ENCODE assay signal across 8 cellular contexts in genomic region chr6:36129889-36130671, GRCh38. TPM values are rescaled to one million over a fixed set of nuclear protein-coding genes. Genes with fewer than 3 reads are reported as not detected.
DNase-seq lines count a peak whose midpoint lies in the region; ATAC-seq, FAIRE-seq and TF ChIP-seq lines count a peak whose summit lies in the region.

Gene MAPK13, plus strand, starts transcription at chr6:36130513. Its CDS starts 70 bp downstream, at chr6:36130583.

- no peak within 1 kb of the TSS for H3K14ac ChIP-seq in H1 (ENCODE audit: insufficient read length)

- peak within 1 kb of the TSS; percentile 44 for H3K4ac ChIP-seq in H1 (replicated peaks; ENCODE audit: insufficient read length, low read depth, low read length)

- H3K4me2 ChIP-seq in H1 (ENCODE audit: insufficient read depth in 1 of 2, low read depth in 2 of 2, low read length in 2 of 2): peak within 1 kb of the TSS; percentile 86 to 89

- H2AK5ac ChIP-seq in H1 (ENCODE audit: low read depth, low read length): no peak within 1 kb of the TSS

- peak within 1 kb of the TSS; percentile 81; the same call in 1 of the 2 replicates for H2BK5ac ChIP-seq in H1 (ENCODE audit: low read depth, low read length)

- H3K27ac ChIP-seq in heart right ventricle (peak within 1 kb of the TSS in 2 of 10 donors; percentile 1 to 90), H1 (ENCODE audit: low read depth, low read length) (peak within 1 kb of the TSS; percentile 30; the same call in 1 of the 2 replicates), aorta (ENCODE audit: low read depth in 1 of 2, low read length in 2 of 2) (no peak within 1 kb of the TSS)
- peak within 1 kb of the TSS; percentile 87 for H3K27ac ChIP-seq in naive thymus-derived CD4-positive, alpha-beta T cell (ENCODE audit: low read depth, low read length)

- WGBS in heart right ventricle, 2 donors: 6 to 7% methylated on average over 53 to 61 of the region's 61 CpGs
- WGBS in H1 (ENCODE audit: extremely low coverage in 1 of 2, insufficient coverage in 1 of 2, insufficient read length in 1 of 2, insufficient replicate concordance in 2 of 2, low coverage in 1 of 2, low lambda C conversion rate in 2 of 2, missing lambda C conversion rate in 1 of 2), 2 experiments: 7% methylated on average over 33 of the region's 61 CpGs; no CpG with 5 or more reads in 1 of the 2 experiments
- WGBS in aorta, 2 donors: 5 to 6% methylated on average over 33 to 61 of the region's 61 CpGs

- H2BK120ac ChIP-seq in H1 (replicated peaks; ENCODE audit: low read depth, low read length): peak within 1 kb of the TSS; percentile 74

- DNase-seq in heart right ventricle: no peak
- no peak for DNase-seq in left ventricle myocardium superior
- DNase-seq in T-helper 22 cell (ENCODE audit: low read depth): peak; percentile 11
- DNase-seq in H1 (ENCODE audit: low read depth in 1 of 2, low spot score in 2 of 2): peak in 1 of 2 experiments; percentile 70
- DNase-seq in naive thymus-derived CD4-positive, alpha-beta T cell: peak in 6 of 9 donors; percentile 32 to 52 (median 40)
- no peak for DNase-seq in aorta
- no peak for DNase-seq in hippocampal formation (lab: John Stamatoyannopoulos, UW)
- DNase-seq in T-helper 9 cell: no peak

- H3K27me3 ChIP-seq in heart right ventricle (peaks cover 0 to 37% (median 24%) of the 10 kb centered on the region in 7 donors), H1 (replicated peaks in 1 of 4; ENCODE audit: control insufficient read depth in 3 of 4, extremely low read depth in 1 of 4, insufficient read depth in 3 of 4, low read length in 3 of 4) (peaks cover 0 to 10% (median 3%) of the 10 kb centered on the region in 4 experiments; a peak in 4 of 7 replicates), aorta (ENCODE audit: control insufficient read depth in 1 of 2, insufficient read depth in 2 of 2, low read length in 1 of 2) (no peaks in the 10 kb centered on the region)
- no peaks in the 10 kb centered on the region for H3K27me3 ChIP-seq in naive thymus-derived CD4-positive, alpha-beta T cell (ENCODE audit: control insufficient read depth in 2 of 2, insufficient read depth in 2 of 2, low read length in 2 of 2)

- TF ChIP-seq CTCF in heart right ventricle (IDR thresholded peaks at IDR 0.05) (no peak), H1 (IDR thresholded peaks at IDR 0.05; ENCODE audit: control extremely low read depth in 1 of 3, insufficient read depth in 1 of 3, low read depth in 1 of 3, low read length in 3 of 3) (no peak)

- peak within 1 kb of the TSS; percentile 23 for H4K5ac ChIP-seq in H1 (ENCODE audit: insufficient read length, low read depth, low read length)

- H2BK12ac ChIP-seq in H1 (ENCODE audit: low read depth, low read length): peak within 1 kb of the TSS; percentile 92; the same call in 1 of the 2 replicates

- H3K18ac ChIP-seq in H1 (ENCODE audit: extremely low read depth, low read length): peak within 1 kb of the TSS; percentile 95

- H3K9me3 ChIP-seq in heart right ventricle (no peaks in the 10 kb centered on the region), H1 (ENCODE audit: insufficient read depth in 2 of 2, low read depth in 1 of 2, low read length in 1 of 2) (no peaks in the 10 kb centered on the region), aorta (ENCODE audit: control insufficient read depth, low read length) (no peaks in the 10 kb centered on the region)
- H3K9me3 ChIP-seq in naive thymus-derived CD4-positive, alpha-beta T cell (ENCODE audit: control insufficient read depth in 2 of 3, low read length in 3 of 3): no peaks in the 10 kb centered on the region

- peak within 1 kb of the TSS; percentile 85 to 93 (median 89) for H3K4me3 Mint-ChIP-seq in naive thymus-derived CD4-positive, alpha-beta T cell

- H3K23me2 ChIP-seq in H1 (ENCODE audit: low read depth, low read length): peaks cover 9% of the 10 kb centered on the region; the same call in 1 of the 2 replicates

- peaks cover 0 to 6% (median 0%) of the 10 kb centered on the region in 9 donors for H3K36me3 ChIP-seq in heart right ventricle
- no peaks in the 10 kb centered on the region for H3K36me3 ChIP-seq in H1 (ENCODE audit: control insufficient read depth in 2 of 4, insufficient read depth in 4 of 4, low read length in 3 of 4)
- peaks cover 0 to 20% (median 8%) of the 10 kb centered on the region in 3 experiments for H3K36me3 ChIP-seq in naive thymus-derived CD4-positive, alpha-beta T cell (ENCODE audit: control insufficient read depth in 2 of 3, insufficient read depth in 3 of 3, low read length in 3 of 3)
- no peaks in the 10 kb centered on the region for H3K36me3 ChIP-seq in aorta (ENCODE audit: control insufficient read depth in 1 of 2, insufficient read depth in 2 of 2, low read length in 1 of 2)

- no peaks in the 10 kb centered on the region for H3K79me2 ChIP-seq in H1 (ENCODE audit: control insufficient read depth in 1 of 2, insufficient read depth in 2 of 2, low read length in 2 of 2)

- no peak within 1 kb of the TSS for H3K23ac ChIP-seq in H1 (ENCODE audit: insufficient read length)

- peaks cover 41 to 69% (median 62%) of the 10 kb centered on the region in 7 donors for H3K4me1 Mint-ChIP-seq in naive thymus-derived CD4-positive, alpha-beta T cell

- no peak for TF ChIP-seq POLR2A in H1 (IDR thresholded peaks at IDR 0.05; ENCODE audit: control extremely low read depth in 1 of 2, low read depth in 2 of 2, low read length in 2 of 2)

- H3K27ac Mint-ChIP-seq in naive thymus-derived CD4-positive, alpha-beta T cell: peak within 1 kb of the TSS; percentile 87 to 96 (median 93)

- peak within 1 kb of the TSS; percentile 50 for H4K91ac ChIP-seq in H1 (replicated peaks; ENCODE audit: insufficient read length, low read length)

- POLR2A ChIA-PET in H1 (lab: Charles Lee; ENCODE audit: partially characterized antibody): interaction anchor here (0.7 to 1.8 kb wide), 4 partner anchors 9 to 67 kb away, joined by 3 to 10 read pairs (median 4); no protein-coding TSS in a partner anchor
- POLR2A ChIA-PET in naive thymus-derived CD4-positive, alpha-beta T cell (lab: Charles Lee): interaction anchor here (0.9 to 3.1 kb wide), 10 partner anchors 8 to 102 kb away, joined by 3 to 53 read pairs (median 9); partner anchors contain the start of genes BRPF3 and MAPK14

- H3K4me1 ChIP-seq in heart right ventricle: peaks cover 0 to 63% (median 14%) of the 10 kb centered on the region in 9 donors
- peaks cover 7 to 18% (median 15%) of the 10 kb centered on the region in 4 experiments for H3K4me1 ChIP-seq in H1 (replicated peaks in 1 of 4; ENCODE audit: control insufficient read depth in 3 of 4, insufficient read depth in 4 of 4, low read length in 3 of 4)
- peaks cover 30 to 37% of the 10 kb centered on the region in 2 donors for H3K4me1 ChIP-seq in naive thymus-derived CD4-positive, alpha-beta T cell (ENCODE audit: control insufficient read depth in 2 of 2, insufficient read depth in 2 of 2, low read length in 2 of 2)
- no peaks in the 10 kb centered on the region for H3K4me1 ChIP-seq in aorta (ENCODE audit: control insufficient read depth in 1 of 2, insufficient read depth in 2 of 2, low read length in 2 of 2)

- no peak for TF ChIP-seq RAD21 in H1 (IDR thresholded peaks at IDR 0.05 in 1 of 2, conservative IDR thresholded peaks at IDR 0.05 in 1 of 2; ENCODE audit: low read depth in 2 of 2, low read length in 2 of 2)

- peak in 2 of 8 donors; percentile 3 to 27 for ATAC-seq in heart right ventricle
- ATAC-seq in left ventricle myocardium superior: no peak
- ATAC-seq in naive thymus-derived CD4-positive, alpha-beta T cell: peak; percentile 39
- no peak for ATAC-seq in aorta (ENCODE audit: low FRiP score)

- no peaks in the 10 kb centered on the region for H3K27me3 Mint-ChIP-seq in naive thymus-derived CD4-positive, alpha-beta T cell

- no peak for FAIRE-seq in H1 (lab: Jason Lieb, UNC)

- H3K9ac ChIP-seq in H1 (replicated peaks in 1 of 4; ENCODE audit: extremely low read depth in 1 of 4, low read depth in 3 of 4, low read length in 3 of 4): peak within 1 kb of the TSS in 3 of 4 experiments; percentile 7 to 42 (median 25); a peak in 2 of 7 replicates

- CTCF ChIA-PET in H1 (lab: Charles Lee; ENCODE audit: partially characterized antibody): interaction anchor here (1.0 to 3.0 kb wide), 5 partner anchors 10 to 68 kb away, joined by 3 to 19 read pairs (median 5); no protein-coding TSS in a partner anchor
- CTCF ChIA-PET in naive thymus-derived CD4-positive, alpha-beta T cell (lab: Charles Lee): interaction anchor here (3.3 to 4.5 kb wide), 2 partner anchors 9 to 34 kb away, joined by 16 to 26 read pairs; no protein-coding TSS in a partner anchor

- peak within 1 kb of the TSS; percentile 10; the same call in 1 of the 2 replicates for H2BK15ac ChIP-seq in H1 (ENCODE audit: low read length)

- H4K8ac ChIP-seq in H1 (ENCODE audit: extremely low read depth, insufficient read depth, low read length): peak within 1 kb of the TSS; percentile 59; the same call in 1 of the 2 replicates

- H2AFZ ChIP-seq in H1 (ENCODE audit: low read length): peak within 1 kb of the TSS; percentile 86; the same call in 1 of the 2 replicates

- no peaks in the 10 kb centered on the region; the same call in 1 of the 2 replicates for H3K79me1 ChIP-seq in H1 (ENCODE audit: low read depth, low read length)

- H2BK20ac ChIP-seq in H1 (ENCODE audit: low read length): peak within 1 kb of the TSS; percentile 3; the same call in 1 of the 2 replicates

- intact Hi-C loops in heart right ventricle (cut with DNase I) (loop anchor here in 8 of 10 donors (5.0 to 10.0 kb wide), 4 partner anchors 65 to 235 kb away; partner anchors contain the start of gene BRPF3 (in 1 of the 8)), left ventricle myocardium superior (cut with micrococcal nuclease) (no loop called here), aorta (cut with DNase I) (loop anchor here in 1 of 2 donors (10.0 kb wide), 1 partner anchor 65 kb away; the partner anchor contains the start of gene BRPF3)
- intact Hi-C loops in naive thymus-derived CD4-positive, alpha-beta T cell (cut with micrococcal nuclease): loop anchor here in 1 of 2 donors (2.0 to 10.0 kb wide), 3 partner anchors 205 to 465 kb away; partner anchors contain the start of genes SRPK1 and SRSF3

- H3K36me3 Mint-ChIP-seq in naive thymus-derived CD4-positive, alpha-beta T cell: peaks cover 0 to 15% (median 11%) of the 10 kb centered on the region in 5 donors

- no peaks in the 10 kb centered on the region for H4K20me1 ChIP-seq in H1 (replicated peaks in 1 of 2; ENCODE audit: control insufficient read depth in 1 of 2, insufficient read depth in 2 of 2, low read length in 2 of 2)

- TF ChIP-seq EP300 in H1 (IDR thresholded peaks at IDR 0.05; ENCODE audit: borderline replicate concordance in 1 of 2, low read depth in 2 of 2, low read length in 2 of 2): no peak

- H3K4me3 ChIP-seq in heart right ventricle (peak within 1 kb of the TSS in 9 of 10 donors; percentile 30 to 59 (median 43)), H1 (ENCODE audit: extremely low read depth in 1 of 4, insufficient read depth in 2 of 4, low read depth in 3 of 4, low read length in 4 of 4) (peak within 1 kb of the TSS; percentile 43 to 59 (median 48)), aorta (ENCODE audit: low read length in 2 of 2) (peak within 1 kb of the TSS; percentile 3 to 29)
- peak within 1 kb of the TSS; percentile 72 for H3K4me3 ChIP-seq in naive thymus-derived CD4-positive, alpha-beta T cell (ENCODE audit: low read length)

- H3K9me3 Mint-ChIP-seq in naive thymus-derived CD4-positive, alpha-beta T cell: peaks cover 0 to 2% (median 0%) of the 10 kb centered on the region in 11 donors

- peak within 1 kb of the TSS; percentile 47 for H3K56ac ChIP-seq in H1 (replicated peaks; ENCODE audit: insufficient read length, low read depth, low read length)

RNA-seq across cellular contexts. Expression of gene MAPK13, which starts in this region (rescaled TPM):
- 1 to 10 TPM in 4 of 10 donors, under 1 TPM in 6; 0.11 to 5.0 (median 0.69) TPM for total RNA-seq in heart right ventricle
- polyA plus RNA-seq in heart right ventricle: 1 to 10 TPM in 1 of 2 donors, under 1 TPM in 1; 0.95 to 1.3 TPM
- 0.87 TPM for total RNA-seq in left ventricle myocardium superior
- 14.1 and 15.2 TPM in 2 replicates for total RNA-seq in H1 (2021; fragmentation: NEBNext Ultra II Directional; extraction: Animal tissue kit (Norgen Biotek cat#: 25700))
- polyA plus RNA-seq in H1 (2011; rRNA removed): 10.1 and 13.5 TPM in 2 replicates
- 13.6 TPM for polyA plus RNA-seq in H1 (2011; cell fraction: cytosol; rRNA removed)
- polyA plus RNA-seq in H1 (2011; cell fraction: nucleus; rRNA removed): 21.5 TPM
- polyA plus RNA-seq in H1 (2012, experiment 1 of 2): 11.2 to 15.9 TPM (median 15.7 TPM) in 4 replicates
- 13.8 TPM for polyA plus RNA-seq in H1 (2012, experiment 2 of 2)
- polyA plus RNA-seq in H1 (2013, experiment 1 of 2): 8.6 TPM
- 8.3 TPM for polyA plus RNA-seq in H1 (2013, experiment 2 of 2)
- polyA minus RNA-seq in H1 (2011; rRNA and poly(A)+ RNA removed): 13.3 and 17.5 TPM in 2 replicates
- polyA minus RNA-seq in H1 (2011; cell fraction: cytosol; rRNA and poly(A)+ RNA removed): 6.2 TPM
- 12.4 TPM for polyA minus RNA-seq in H1 (2011; cell fraction: nucleus; rRNA and poly(A)+ RNA removed)
- 10 to 100 TPM; 27.0 to 53.1 (median 33.7) TPM for total RNA-seq in naive thymus-derived CD4-positive, alpha-beta T cell
- 10 to 100 TPM; 34.2 to 51.4 TPM for polyA plus RNA-seq in naive thymus-derived CD4-positive, alpha-beta T cell
- 10 to 100 TPM; 10.1 to 12.9 TPM for total RNA-seq in aorta
- polyA plus RNA-seq in aorta: 10 to 100 TPM in 1 of 2 donors, 1 to 10 TPM in 1; 2.2 to 20.3 TPM

Comparison
In these comparisons a context has a peak if more than half of its experiments do, and no peak if none do; other contexts are left out.
1. DNase-seq: peak in T-helper 22 cell (single experiment) and naive thymus-derived CD4-positive, alpha-beta T cell (6 of 9); none in heart right ventricle (0 of 2), left ventricle myocardium superior (single experiment), aorta (0 of 2), hippocampal formation (0 of 2) and T-helper 9 cell (single experiment).
2. H3K27ac ChIP-seq: peak in H1 (single experiment) and naive thymus-derived CD4-positive, alpha-beta T cell (single experiment); none in aorta (0 of 2).
3. H3K4me3 ChIP-seq: peak in every context shown above with its lines; median percentile 72 in naive thymus-derived CD4-positive, alpha-beta T cell; 48 in H1; 43 in heart right ventricle; 16 in aorta.